Comparison of ENCODE assay signal across 9 cellular contexts in the genomic region with DNA sequence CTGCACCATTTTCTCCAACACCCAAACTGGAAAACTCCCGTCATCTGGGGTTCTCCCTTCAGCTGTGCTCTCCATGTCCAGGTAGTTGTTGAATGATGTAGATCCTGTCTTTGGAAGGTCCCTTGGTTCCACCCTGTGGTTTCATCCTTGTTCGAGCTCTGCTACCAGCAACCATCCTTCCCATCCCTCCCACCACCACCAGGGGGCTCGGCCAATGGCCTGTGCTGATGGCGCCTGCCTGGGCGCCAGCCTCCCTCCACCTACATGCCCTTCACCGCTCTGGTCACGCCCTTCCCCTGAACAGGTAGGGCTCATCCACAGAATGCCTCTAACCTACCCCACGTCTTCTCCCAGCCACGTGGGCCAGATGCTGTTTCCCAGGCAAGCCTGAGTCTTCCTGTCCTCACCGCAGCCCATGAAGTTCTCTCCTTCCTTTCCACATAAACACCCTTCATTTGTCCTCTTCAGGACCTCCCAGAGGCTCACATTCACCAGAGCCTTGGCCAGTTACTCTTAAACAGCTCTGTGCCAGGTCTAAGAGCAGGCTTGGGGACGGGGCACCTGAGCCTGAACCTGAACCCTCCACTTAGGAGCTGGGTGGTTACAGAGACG.
A peak's percentile ranks its signal among the peaks of the same experiment; 100 is the strongest.
DNase-seq lines count a peak whose midpoint lies in the region; ATAC-seq and TF ChIP-seq lines count a peak whose summit lies in the region.
"Had no signal": no experiment of that assay in that cellular context is flagged by ENCODE, and none has a peak within 500 bp of the region (broad histone marks: within the 10 kb centered on the region; RNA-seq: fewer than 3 reads in every experiment).

No MANE protein-coding gene starts in this region.

- peaks cover 11% of the 10 kb centered on the region for H3K9me3 Mint-ChIP-seq in activated CD8-positive, alpha-beta memory T cell treated with anti-CD3 and anti-CD28 coated beads, Interleukin-2, amount 10 ng/mL, durations not matched to agents 7 days and 5 days (ENCODE audit: low read depth)

- H3K27me3 ChIP-seq in gastroesophageal sphincter (peaks cover 50% of the 10 kb centered on the region), stomach (peaks cover 0 to 29% (median 10%) of the 10 kb centered on the region in 3 donors)

- no peak overlapping the region for H3K4me3 ChIP-seq in gastroesophageal sphincter
- no peak overlapping the region for H3K4me3 ChIP-seq in stomach

- TF ChIP-seq EP300 in gastroesophageal sphincter (IDR thresholded peaks at IDR 0.05) (no peak), stomach (IDR thresholded peaks at IDR 0.05) (no peak)

- DNase-seq in activated CD8-positive, alpha-beta memory T cell treated with anti-CD3 and anti-CD28 coated beads, Interleukin-2, amount 10 ng/mL, durations not matched to agents 7 days and 5 days, result no peak
- no peak for DNase-seq in activated CD8-positive, alpha-beta memory T cell treated with anti-CD3 and anti-CD28 coated beads, Interleukin-2, amount 50 U/mL, for 48 hours
- DNase-seq in UCSD-AML1 (lab: John Stamatoyannopoulos, UW; ENCODE audit: unreplicated experiment) (peak; percentile 27), stomach (peak; percentile 56), SKM-1 treated with dmso at 0.1 percent for 144 hours (lab: John Stamatoyannopoulos, UW; ENCODE audit: unreplicated experiment) (no peak)
- DNase-seq: T1000 had no signal

- H3K36me3 ChIP-seq in gastroesophageal sphincter (no peaks in the 10 kb centered on the region), stomach (no peaks in the 10 kb centered on the region)

- no peak overlapping the region for H3K4me3 Mint-ChIP-seq in activated CD8-positive, alpha-beta memory T cell treated with anti-CD3 and anti-CD28 coated beads, Interleukin-2, amount 10 ng/mL, durations not matched to agents 7 days and 5 days

- H3K4me1 ChIP-seq in gastroesophageal sphincter (peaks cover 0 to 7% (median 0%) of the 10 kb centered on the region in 3 donors), stomach (peaks cover 0 to 4% (median 0%) of the 10 kb centered on the region in 4 donors)

- no peak for ATAC-seq in activated CD8-positive, alpha-beta memory T cell treated with anti-CD3 and anti-CD28 coated beads, Interleukin-2, amount 10 ng/mL, durations not matched to agents 7 days and 5 days
- ATAC-seq in gastroesophageal sphincter (no peak), GM18867 (IDR thresholded peaks at IDR 0.05; ENCODE audit: unreplicated experiment) (no peak), GM19035 (IDR thresholded peaks at IDR 0.05; ENCODE audit: unreplicated experiment) (no peak)

- peak in 3 of 4 experiments; percentile 28 to 44 (median 42) for TF ChIP-seq CTCF in gastroesophageal sphincter (IDR thresholded peaks at IDR 0.05)
- TF ChIP-seq CTCF in stomach (IDR thresholded peaks at IDR 0.05), result peak in 5 of 7 experiments; percentile 24 to 51 (median 26)

- H3K9me3 ChIP-seq in gastroesophageal sphincter, result peaks cover 0 to 9% (median 0%) of the 10 kb centered on the region in 3 donors
- peaks cover 0 to 8% (median 0%) of the 10 kb centered on the region in 4 donors for H3K9me3 ChIP-seq in stomach

- 63 to 86% methylated on average over 7 to 8 of the region's 12 CpGs for WGBS in gastroesophageal sphincter (ENCODE audit: low coverage in 1 of 2), 2 donors
- WGBS in stomach, 5 donors, result 73 to 86% (median 84%) methylated on average over 12 of the region's 12 CpGs

- peaks cover 60% of the 10 kb centered on the region for H3K4me1 Mint-ChIP-seq in activated CD8-positive, alpha-beta memory T cell treated with anti-CD3 and anti-CD28 coated beads, Interleukin-2, amount 10 ng/mL, durations not matched to agents 7 days and 5 days

- TF ChIP-seq POLR2A in gastroesophageal sphincter (IDR thresholded peaks at IDR 0.05), result no peak
- TF ChIP-seq POLR2A in stomach (IDR thresholded peaks at IDR 0.05), result no peak

- peaks cover 22% of the 10 kb centered on the region for H3K36me3 Mint-ChIP-seq in activated CD8-positive, alpha-beta memory T cell treated with anti-CD3 and anti-CD28 coated beads, Interleukin-2, amount 10 ng/mL, durations not matched to agents 7 days and 5 days

- intact Hi-C loops in stomach (cut with DNase I; ENCODE audit: low total_unique reads), result no loop called here

- H3K27me3 Mint-ChIP-seq in activated CD8-positive, alpha-beta memory T cell treated with anti-CD3 and anti-CD28 coated beads, Interleukin-2, amount 10 ng/mL, durations not matched to agents 7 days and 5 days, result peaks cover 4% of the 10 kb centered on the region

- H3K27ac ChIP-seq in gastroesophageal sphincter (no peak overlapping the region), stomach (no peak overlapping the region)

- H3K27ac Mint-ChIP-seq in activated CD8-positive, alpha-beta memory T cell treated with anti-CD3 and anti-CD28 coated beads, Interleukin-2, amount 10 ng/mL, durations not matched to agents 7 days and 5 days, result peak overlapping the region; percentile 37

- CTCF ChIA-PET in activated CD8-positive, alpha-beta memory T cell treated with anti-CD3 and anti-CD28 coated beads, Interleukin-2, amount 10 ng/mL, durations not matched to agents 7 days and 5 days (lab: Charles Lee), result interaction anchor here (1.2 to 4.8 kb wide), 6 partner anchors 10 to 123 kb away, joined by 6 to 29 read pairs (median 9); partner anchors contain the start of gene DUSP22

Comparison
In these comparisons a context has a peak if more than half of its experiments do, and no peak if none do; other contexts are left out.
1. DNase-seq: peak in UCSD-AML1 (single experiment) and stomach (single experiment); none in activated CD8-positive, alpha-beta memory T cell treated with anti-CD3 and anti-CD28 coated beads, Interleukin-2, amount 10 ng/mL, durations not matched to agents 7 days and 5 days (single experiment), activated CD8-positive, alpha-beta memory T cell treated with anti-CD3 and anti-CD28 coated beads, Interleukin-2, amount 50 U/mL, for 48 hours (single experiment) and SKM-1 treated with dmso at 0.1 percent for 144 hours (single experiment).